ENCODE assay signal across 19 cellular contexts in genomic region chr9:93911136-93911745, GRCh38. TPM values are rescaled to one million over a fixed set of nuclear protein-coding genes. Genes with fewer than 3 reads are reported as not detected.
"Had no signal": no experiment of that assay in that cellular context is flagged by ENCODE, and none has a peak within 500 bp of the region (broad histone marks: within the 10 kb centered on the region; RNA-seq: fewer than 3 reads in every experiment).

No MANE protein-coding gene starts in this region.

- H2AFZ ChIP-seq: PC-9 had no signal

- H3K4me3 ChIP-seq: adrenal gland, PC-9, SK-N-MC had no signal

- H3K36me3 ChIP-seq: adrenal gland, WERI-Rb-1 had no signal

- ATAC-seq: activated CD8-positive, alpha-beta T cell treated with anti-CD3 and anti-CD28 coated beads for 36 hours; T-cell had no signal

- DNase-seq: activated CD4-positive, alpha-beta T cell treated with anti-CD3 and anti-CD28 coated beads for 4 hours; activated CD8-positive, alpha-beta memory T cell treated with anti-CD3 and anti-CD28 coated beads, Interleukin-2, amount 50 U/mL, for 48 hours; activated CD8-positive, alpha-beta T cell treated with anti-CD3 and anti-CD28 coated beads for 36 hours; activated naive CD4-positive, alpha-beta T cell treated with anti-CD3 and anti-CD28 coated beads, Interleukin-2, amount 50 U/mL, for 16 hours; activated naive CD8-positive, alpha-beta T cell treated with anti-CD3 and anti-CD28 coated beads, Interleukin-2, amount 10 ng/mL, durations not matched to agents 7 days and 5 days; activated T-cell treated with anti-CD3 and anti-CD28 coated beads, Interleukin-2, amount 50 U/mL, for 1 hour; adrenal gland; anterior cingulate cortex; caudate nucleus; KG1; NCI-H1048; NCI-H1930; PC-9; SIG-M5; T-cell; WERI-Rb-1 had no signal

- H3K9me3 ChIP-seq: adrenal gland had no signal

- H3K27ac ChIP-seq: adrenal gland, PC-9, SK-N-MC, WERI-Rb-1 had no signal

- H3K4me1 ChIP-seq: adrenal gland had no signal

- H3K27me3 ChIP-seq: adrenal gland had no signal

- H3K4me2 ChIP-seq: PC-9 had no signal

RNA-seq across cellular contexts. Expression of gene BARX1, which starts 43.9 kb away (rescaled TPM):
- total RNA-seq: adrenal gland; LHCN-M2; PC-9; T-cell; T-helper 2 cell treated with Interferon-gamma antibody and Interleukin-4, amounts not matched to agents 100 ng/mL and 5 ng/mL, for 36 hours had no signal
